ENCODE assay signal across 8 cellular contexts in the genomic region with DNA sequence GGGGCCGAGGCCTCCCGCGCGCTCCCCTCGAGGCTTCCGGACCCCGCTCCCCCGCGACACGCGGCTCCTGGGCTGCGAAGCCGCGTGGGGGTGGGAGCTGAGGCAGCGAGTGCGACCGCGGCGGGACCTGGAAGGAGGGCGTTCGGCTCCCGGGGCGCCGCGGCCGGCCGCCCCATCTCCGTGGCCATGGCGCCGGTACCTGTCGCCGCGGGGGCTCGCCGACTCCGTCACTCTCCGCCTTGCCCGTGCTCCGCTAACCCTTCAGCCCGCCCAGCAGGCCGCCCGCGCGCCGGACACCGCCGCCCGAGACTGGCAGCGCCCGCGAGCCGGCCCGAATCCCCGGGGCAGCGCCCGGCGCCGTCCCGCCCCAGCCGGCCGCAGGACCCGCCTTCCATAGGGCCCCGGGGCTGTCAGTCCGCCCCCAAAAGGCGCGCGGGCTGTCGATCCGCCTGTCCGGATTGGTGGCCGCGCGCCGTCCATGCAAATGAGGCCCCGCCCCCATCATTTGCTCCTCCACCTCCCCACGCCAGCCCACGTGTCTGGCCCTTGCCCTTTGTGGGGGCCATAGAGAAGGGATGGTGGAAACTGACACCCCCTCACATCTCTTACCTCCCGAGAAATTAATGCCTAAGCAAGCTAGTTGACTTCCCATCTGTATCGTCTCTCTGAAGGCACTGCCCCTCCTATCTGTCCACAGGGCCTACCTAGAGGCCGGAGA. TPM values are rescaled to one million over a fixed set of nuclear protein-coding genes. Genes with fewer than 3 reads are reported as not detected.
DNase-seq lines count a peak whose midpoint lies in the region; ATAC-seq and TF ChIP-seq lines count a peak whose summit lies in the region.

A gene (minus strand): TSS at position 311 of the 718 bp plus-strand sequence. CDS start 46,091 bp downstream, outside the sequence.

- peak; percentile 87 for ATAC-seq in GM18867 (IDR thresholded peaks at IDR 0.05; ENCODE audit: unreplicated experiment)
- peak; percentile 82 for ATAC-seq in HG03097 (IDR thresholded peaks at IDR 0.05; ENCODE audit: low FRiP score, unreplicated experiment)

- peak; percentile 67 for DNase-seq in AG04450 (ENCODE audit: low read depth, low spot score)
- peak; percentile 93 for DNase-seq in NCI-H510A (lab: John Stamatoyannopoulos, UW)
- peak; percentile 78 to 82 for DNase-seq in activated CD4-positive, alpha-beta T cell treated with anti-CD3 and anti-CD28 coated beads, Interleukin-2, amount 50 U/mL, for 4 hours
- DNase-seq in dermis blood vessel endothelial cell: peak; percentile 94
- peak; percentile 90 for DNase-seq in stimulated activated CD4-positive, alpha-beta T cell treated with anti-CD3 and anti-CD28 coated beads, Interleukin-4, amount 100 ng/mL, for 24 hours

- peak within 1 kb of the TSS; percentile 76 to 98 for H3K9ac ChIP-seq in liver (ENCODE audit: low read depth in 1 of 2, low read length in 2 of 2)

- H3K27me3 ChIP-seq in AG04450 (ENCODE audit: control insufficient read depth, insufficient read depth, low read length): no peaks in the 10 kb centered on the region
- H3K27me3 ChIP-seq in liver (ENCODE audit: control insufficient read depth in 4 of 4, insufficient read depth in 4 of 4, low read length in 3 of 4): no peaks in the 10 kb centered on the region

- H3K4me3 ChIP-seq in AG04450 (ENCODE audit: low read depth, low read length) (peak within 1 kb of the TSS; percentile 75), liver (ENCODE audit: low read depth in 1 of 3, low read length in 3 of 3) (peak within 1 kb of the TSS; percentile 76 to 94 (median 84))

- POLR2A ChIA-PET in AG04450 (lab: Yijun Ruan, JAX): interaction anchor here (0.6 kb wide), 1 partner anchor 98 kb away, joined by 8 read pairs; no protein-coding TSS in a partner anchor

- 1% methylated on average over 80 of the region's 80 CpGs for WGBS in liver

- H3K9me3 ChIP-seq in AG04450 (ENCODE audit: control insufficient read depth, insufficient read depth, low read length): peaks cover 5% of the 10 kb centered on the region; the same call in 1 of the 2 replicates
- no peaks in the 10 kb centered on the region for H3K9me3 ChIP-seq in liver (ENCODE audit: control insufficient read depth in 4 of 4, low read length in 3 of 4)

- TF ChIP-seq RAD21 in liver (IDR thresholded peaks at IDR 0.05): peak in 1 of 2 donors; percentile 15

- H3K4me1 ChIP-seq in liver (ENCODE audit: control insufficient read depth in 4 of 4, insufficient read depth in 4 of 4, low read length in 3 of 4): peaks cover 1 to 16% (median 13%) of the 10 kb centered on the region in 4 donors

- H3K36me3 ChIP-seq in liver (ENCODE audit: control insufficient read depth in 4 of 4, insufficient read depth in 3 of 4, low read depth in 1 of 4, low read length in 3 of 4): peaks cover 0 to 3% (median 1%) of the 10 kb centered on the region in 4 donors

- H3K27ac ChIP-seq in AG04450 (ENCODE audit: low read depth, low read length) (no peak within 1 kb of the TSS), liver (ENCODE audit: low read depth in 1 of 2, low read length in 2 of 2) (peak within 1 kb of the TSS; percentile 71 to 73)

- TF ChIP-seq CTCF in AG04450 (IDR thresholded peaks at IDR 0.05; ENCODE audit: low read depth, low read length) (no peak), liver (IDR thresholded peaks at IDR 0.05; ENCODE audit: low read depth, low read length, missing input control) (no peak)

- CTCF ChIA-PET in AG04450 (lab: Charles Lee): no interaction called here

TF ChIP-seq in liver, 16 proteins besides CTCF, POLR2A, EP300 and RAD21:
- no peak for TF ChIP-seq FOXA1 (IDR thresholded peaks at IDR 0.05)
- TF ChIP-seq, protein P1, sequence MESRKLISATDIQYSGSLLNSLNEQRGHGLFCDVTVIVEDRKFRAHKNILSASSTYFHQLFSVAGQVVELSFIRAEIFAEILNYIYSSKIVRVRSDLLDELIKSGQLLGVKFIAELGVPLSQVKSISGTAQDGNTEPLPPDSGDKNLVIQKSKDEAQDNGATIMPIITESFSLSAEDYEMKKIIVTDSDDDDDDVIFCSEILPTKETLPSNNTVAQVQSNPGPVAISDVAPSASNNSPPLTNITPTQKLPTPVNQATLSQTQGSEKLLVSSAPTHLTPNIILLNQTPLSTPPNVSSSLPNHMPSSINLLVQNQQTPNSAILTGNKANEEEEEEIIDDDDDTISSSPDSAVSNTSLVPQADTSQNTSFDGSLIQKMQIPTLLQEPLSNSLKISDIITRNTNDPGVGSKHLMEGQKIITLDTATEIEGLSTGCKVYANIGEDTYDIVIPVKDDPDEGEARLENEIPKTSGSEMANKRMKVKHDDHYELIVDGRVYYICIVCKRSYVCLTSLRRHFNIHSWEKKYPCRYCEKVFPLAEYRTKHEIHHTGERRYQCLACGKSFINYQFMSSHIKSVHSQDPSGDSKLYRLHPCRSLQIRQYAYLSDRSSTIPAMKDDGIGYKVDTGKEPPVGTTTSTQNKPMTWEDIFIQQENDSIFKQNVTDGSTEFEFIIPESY (IDR thresholded peaks at IDR 0.05): no peak
- no peak for TF ChIP-seq YY1 (IDR thresholded peaks at IDR 0.05)
- no peak for TF ChIP-seq JUND (IDR thresholded peaks at IDR 0.05)
- peak; percentile 75 for TF ChIP-seq SP1 (IDR thresholded peaks at IDR 0.05)
- TF ChIP-seq HNF4A (conservative IDR thresholded peaks at IDR 0.05): peak; percentile 9 to 26
- TF ChIP-seq FOXA2 (IDR thresholded peaks at IDR 0.05): no peak
- TF ChIP-seq NR2F2 (IDR thresholded peaks at IDR 0.05): peak; percentile 76
- TF ChIP-seq, protein P2, sequence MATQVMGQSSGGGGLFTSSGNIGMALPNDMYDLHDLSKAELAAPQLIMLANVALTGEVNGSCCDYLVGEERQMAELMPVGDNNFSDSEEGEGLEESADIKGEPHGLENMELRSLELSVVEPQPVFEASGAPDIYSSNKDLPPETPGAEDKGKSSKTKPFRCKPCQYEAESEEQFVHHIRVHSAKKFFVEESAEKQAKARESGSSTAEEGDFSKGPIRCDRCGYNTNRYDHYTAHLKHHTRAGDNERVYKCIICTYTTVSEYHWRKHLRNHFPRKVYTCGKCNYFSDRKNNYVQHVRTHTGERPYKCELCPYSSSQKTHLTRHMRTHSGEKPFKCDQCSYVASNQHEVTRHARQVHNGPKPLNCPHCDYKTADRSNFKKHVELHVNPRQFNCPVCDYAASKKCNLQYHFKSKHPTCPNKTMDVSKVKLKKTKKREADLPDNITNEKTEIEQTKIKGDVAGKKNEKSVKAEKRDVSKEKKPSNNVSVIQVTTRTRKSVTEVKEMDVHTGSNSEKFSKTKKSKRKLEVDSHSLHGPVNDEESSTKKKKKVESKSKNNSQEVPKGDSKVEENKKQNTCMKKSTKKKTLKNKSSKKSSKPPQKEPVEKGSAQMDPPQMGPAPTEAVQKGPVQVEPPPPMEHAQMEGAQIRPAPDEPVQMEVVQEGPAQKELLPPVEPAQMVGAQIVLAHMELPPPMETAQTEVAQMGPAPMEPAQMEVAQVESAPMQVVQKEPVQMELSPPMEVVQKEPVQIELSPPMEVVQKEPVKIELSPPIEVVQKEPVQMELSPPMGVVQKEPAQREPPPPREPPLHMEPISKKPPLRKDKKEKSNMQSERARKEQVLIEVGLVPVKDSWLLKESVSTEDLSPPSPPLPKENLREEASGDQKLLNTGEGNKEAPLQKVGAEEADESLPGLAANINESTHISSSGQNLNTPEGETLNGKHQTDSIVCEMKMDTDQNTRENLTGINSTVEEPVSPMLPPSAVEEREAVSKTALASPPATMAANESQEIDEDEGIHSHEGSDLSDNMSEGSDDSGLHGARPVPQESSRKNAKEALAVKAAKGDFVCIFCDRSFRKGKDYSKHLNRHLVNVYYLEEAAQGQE (IDR thresholded peaks at IDR 0.05): no peak
- TF ChIP-seq, protein P3, sequence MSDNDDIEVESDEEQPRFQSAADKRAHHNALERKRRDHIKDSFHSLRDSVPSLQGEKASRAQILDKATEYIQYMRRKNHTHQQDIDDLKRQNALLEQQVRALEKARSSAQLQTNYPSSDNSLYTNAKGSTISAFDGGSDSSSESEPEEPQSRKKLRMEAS (IDR thresholded peaks at IDR 0.05): no peak
- peak in 1 of 2 donors; percentile 18 for TF ChIP-seq EGR1 (IDR thresholded peaks at IDR 0.05; ENCODE audit: low read depth in 2 of 2)

RNA-seq across cellular contexts. Expression of the gene that starts here (rescaled TPM):
- polyA plus RNA-seq in AG04450 (2011; rRNA removed) (6.9 and 7.6 TPM in 2 replicates), liver (10 to 100 TPM; 61.7 to 65.8 TPM)
- 3.3 and 4.0 TPM in 2 replicates for polyA minus RNA-seq in AG04450 (2011; rRNA and poly(A)+ RNA removed)
- total RNA-seq in dermis blood vessel endothelial cell (40.0 and 73.4 TPM in 2 replicates), liver (100 to 1,000 TPM in 1 of 2 donors, 10 to 100 TPM in 1; 10.3 to 132 TPM)
